Comparison of ENCODE assay signal across 9 cellular contexts in the genomic region with DNA sequence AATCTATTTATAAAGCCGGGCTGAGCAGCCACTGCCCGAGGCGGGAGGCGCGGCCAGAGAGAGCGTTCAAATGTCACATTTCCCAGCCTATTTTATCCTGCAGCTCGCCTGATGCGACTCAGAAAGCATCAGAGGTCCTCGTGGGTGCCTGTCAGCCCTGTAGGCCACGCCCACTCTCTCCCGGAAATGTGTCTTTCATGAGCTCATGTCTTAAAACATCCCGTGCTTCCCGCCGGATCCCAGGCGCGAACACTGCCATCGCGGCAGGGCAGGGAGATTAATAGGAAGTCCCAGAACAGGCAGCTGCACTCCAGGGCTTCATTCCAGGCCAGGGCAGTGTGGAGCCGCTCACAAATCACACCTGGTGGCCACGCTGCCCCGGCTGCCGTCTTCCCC.
DNase-seq lines count a peak whose midpoint lies in the region; ATAC-seq and TF ChIP-seq lines count a peak whose summit lies in the region.
"Had no signal": no experiment of that assay in that cellular context is flagged by ENCODE, and none has a peak within 500 bp of the region (broad histone marks: within the 10 kb centered on the region; RNA-seq: fewer than 3 reads in every experiment).

No MANE protein-coding gene starts in this region.

- H3K27me3 ChIP-seq in brain microvascular endothelial cell (replicated peaks) (no peaks in the 10 kb centered on the region), stomach smooth muscle (ENCODE audit: control insufficient read depth in 1 of 2, insufficient read depth in 2 of 2, low read length in 2 of 2) (peaks cover 5% of the 10 kb centered on the region in 2 donors)

- ATAC-seq in GM18858 (IDR thresholded peaks at IDR 0.05; ENCODE audit: unreplicated experiment), result no peak
- ATAC-seq in GM19328 (IDR thresholded peaks at IDR 0.05; ENCODE audit: unreplicated experiment), result no peak

- no peak overlapping the region for H3K4me3 ChIP-seq in brain microvascular endothelial cell (ENCODE audit: low read depth, low read length)
- H3K4me3 ChIP-seq in stomach smooth muscle (ENCODE audit: low read length in 2 of 2), result peak overlapping the region; percentile 46 to 64

- peaks cover 14% of the 10 kb centered on the region for H3K4me1 ChIP-seq in stomach smooth muscle (ENCODE audit: control insufficient read depth, insufficient read depth, low read length)

- H3K36me3 ChIP-seq in brain microvascular endothelial cell (replicated peaks) (no peaks in the 10 kb centered on the region), stomach smooth muscle (ENCODE audit: control insufficient read depth in 2 of 2, insufficient read depth in 2 of 2, low read length in 2 of 2) (no peaks in the 10 kb centered on the region)

- H3K9ac ChIP-seq in stomach smooth muscle (ENCODE audit: low read length in 2 of 2), result peak overlapping the region; percentile 22 to 29

- no peak overlapping the region for H3K27ac ChIP-seq in brain microvascular endothelial cell
- H3K27ac ChIP-seq in stomach smooth muscle (ENCODE audit: low read length), result no peak overlapping the region

- in situ Hi-C loops in brain microvascular endothelial cell (cut with HindIII; ENCODE audit: low pct_ligation_motif_present, low sequenced_read_pairs), result no loop called here

- DNase-seq in HK-2 (ENCODE audit: unreplicated experiment) (peak; percentile 15), brain microvascular endothelial cell (peak; percentile 87), left kidney (ENCODE audit: low read depth, low spot score) (peak; percentile 86), dedifferentiated amniotic fluid mesenchymal stem cell (ENCODE audit: extremely low spot score) (no peak), NCI-H2081 treated with DMSO at 0.1 percent for 48 hours (lab: John Stamatoyannopoulos, UW) (no peak)
- DNase-seq: activated CD4-positive, alpha-beta T cell treated with anti-CD3 and anti-CD28 coated beads, Interleukin-2, amount 10 ng/mL, durations not matched to agents 7 days and 5 days had no signal

- H3K9me3 ChIP-seq in stomach smooth muscle (ENCODE audit: control insufficient read depth in 2 of 2, low read length in 2 of 2), result no peaks in the 10 kb centered on the region

- TF ChIP-seq CTCF in brain microvascular endothelial cell (IDR thresholded peaks at IDR 0.05; ENCODE audit: low read depth, low read length, missing control alignments), result no peak

Comparison
In these comparisons a context has a peak if more than half of its experiments do, and no peak if none do; other contexts are left out.
1. DNase-seq: peak in HK-2 (single experiment), brain microvascular endothelial cell (single experiment) and left kidney (single experiment); none in dedifferentiated amniotic fluid mesenchymal stem cell (single experiment) and NCI-H2081 treated with DMSO at 0.1 percent for 48 hours (single experiment).